In the genomic region with DNA sequence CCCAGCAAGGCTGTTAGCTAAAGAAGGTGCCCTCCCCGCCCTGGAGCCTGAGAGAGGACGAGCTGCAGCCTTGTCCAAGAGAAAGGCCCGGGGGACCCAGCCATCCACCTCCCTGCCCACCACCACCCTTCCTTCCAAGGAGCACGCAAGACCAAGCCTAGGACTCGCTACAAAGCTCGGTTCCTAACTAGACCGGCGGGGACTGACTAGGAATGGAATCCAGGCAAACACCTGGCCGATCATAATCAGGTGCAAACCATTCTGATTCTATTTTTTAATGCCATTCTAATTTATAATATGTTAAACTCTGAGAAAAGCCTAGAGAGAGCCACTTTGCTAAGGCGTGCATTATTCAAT, we compare ENCODE assay signal across 12 cellular contexts. TPM values are rescaled to one million over a fixed set of nuclear protein-coding genes. Genes with fewer than 3 reads are reported as not detected.
DNase-seq lines count a peak whose midpoint lies in the region; ATAC-seq and TF ChIP-seq lines count a peak whose summit lies in the region.
"Had no signal": no experiment of that assay in that cellular context is flagged by ENCODE, and none has a peak within 500 bp of the region (broad histone marks: within the 10 kb centered on the region; RNA-seq: fewer than 3 reads in every experiment).

No MANE protein-coding gene starts in this region.

- in situ Hi-C loops in astrocyte of the spinal cord (cut with HindIII; ENCODE audit: low sequenced_read_pairs) = no loop called here

- CTCF ChIA-PET in activated CD8-positive, alpha-beta T cell treated with anti-CD3 and anti-CD28 coated beads, Interleukin-2, amount 10 ng/mL, durations not matched to agents 7 days and 5 days (lab: Charles Lee) = interaction anchor here (1.2 kb wide), 1 partner anchor 16 kb away, joined by 4 read pairs; no protein-coding TSS in a partner anchor

- DNase-seq in BE2C (no peak), astrocyte of the spinal cord (ENCODE audit: low read depth, low spot score) (no peak), left ventricle myocardium inferior (no peak), trophoblast cell (peak in 1 of 2 donors; percentile 55), Ammon's horn (ENCODE audit: low spot score) (no peak), NCI-H82 (lab: John Stamatoyannopoulos, UW) (no peak)
- no peak for DNase-seq in activated CD8-positive, alpha-beta T cell treated with anti-CD3 and anti-CD28 coated beads, Interleukin-2, amount 10 ng/mL, durations not matched to agents 7 days and 5 days
- DNase-seq: natural killer cell, SHP77 treated with DMSO at 0.1 percent for 48 hours had no signal

- intact Hi-C loops in left ventricle myocardium inferior (cut with micrococcal nuclease) = no loop called here

- H3K27ac Mint-ChIP-seq in activated CD8-positive, alpha-beta T cell treated with anti-CD3 and anti-CD28 coated beads, Interleukin-2, amount 10 ng/mL, durations not matched to agents 7 days and 5 days = no peak overlapping the region
- H3K27ac Mint-ChIP-seq: natural killer cell had no signal

- H4K12ac ChIP-seq in trophoblast cell (ENCODE audit: low read depth, low read length) = no peak overlapping the region

- H3K23ac ChIP-seq in trophoblast cell (ENCODE audit: low read length) = no peak overlapping the region

- H2BK120ac ChIP-seq in trophoblast cell (ENCODE audit: insufficient read depth, low read length, poor library complexity) = no peak overlapping the region

- H3K36me3 Mint-ChIP-seq in activated CD8-positive, alpha-beta T cell treated with anti-CD3 and anti-CD28 coated beads, Interleukin-2, amount 10 ng/mL, durations not matched to agents 7 days and 5 days (ENCODE audit: low read depth) = no peaks in the 10 kb centered on the region
- H3K36me3 Mint-ChIP-seq: natural killer cell had no signal

- peaks cover 9% of the 10 kb centered on the region for H3K79me1 ChIP-seq in trophoblast cell (ENCODE audit: low read length)

- no CpG with 5 or more reads among the region's 10 CpGs for WGBS in trophoblast cell (ENCODE audit: extremely low coverage, insufficient coverage, insufficient read length)

- no peak overlapping the region for H3K9ac ChIP-seq in trophoblast cell (ENCODE audit: low read length)

- peaks cover 32% of the 10 kb centered on the region for H3K27me3 Mint-ChIP-seq in activated CD8-positive, alpha-beta T cell treated with anti-CD3 and anti-CD28 coated beads, Interleukin-2, amount 10 ng/mL, durations not matched to agents 7 days and 5 days (ENCODE audit: low read depth)

- TF ChIP-seq CTCF in BE2C (IDR thresholded peaks at IDR 0.05; ENCODE audit: low read depth, low read length) (no peak), astrocyte of the spinal cord (IDR thresholded peaks at IDR 0.05; ENCODE audit: low read depth, low read length) (no peak), left ventricle myocardium inferior (IDR thresholded peaks at IDR 0.05; ENCODE audit: borderline replicate concordance) (no peak)

- no peak overlapping the region for H3K4me3 Mint-ChIP-seq in activated CD8-positive, alpha-beta T cell treated with anti-CD3 and anti-CD28 coated beads, Interleukin-2, amount 10 ng/mL, durations not matched to agents 7 days and 5 days
- H3K4me3 Mint-ChIP-seq: natural killer cell had no signal

- no peak overlapping the region for H3K14ac ChIP-seq in trophoblast cell (ENCODE audit: low read length)

- H3K27ac ChIP-seq in left ventricle myocardium inferior (replicated peaks) (peak overlapping the region; percentile 75), trophoblast cell (ENCODE audit: low read depth, low read length) (peak overlapping the region; percentile 52)
- H3K27ac ChIP-seq: C4-2B had no signal

- H4K91ac ChIP-seq in trophoblast cell (ENCODE audit: low read depth, low read length) = no peak overlapping the region

- no peak overlapping the region for H3K18ac ChIP-seq in trophoblast cell (ENCODE audit: low read length)

- no peak overlapping the region for H2AFZ ChIP-seq in trophoblast cell (ENCODE audit: insufficient read depth, low read length, poor library complexity)

- no peak overlapping the region for H4K8ac ChIP-seq in trophoblast cell (ENCODE audit: low read depth, low read length)

- H3K4me1 ChIP-seq in BE2C = no peaks in the 10 kb centered on the region
- H3K4me1 ChIP-seq in left ventricle myocardium inferior = peaks cover 29% of the 10 kb centered on the region
- H3K4me1 ChIP-seq in trophoblast cell (ENCODE audit: control insufficient read depth in 1 of 2, insufficient read depth in 2 of 2, low read length in 2 of 2) = peaks cover 7 to 26% of the 10 kb centered on the region in 2 experiments

- POLR2A ChIA-PET in activated CD8-positive, alpha-beta T cell treated with anti-CD3 and anti-CD28 coated beads, Interleukin-2, amount 10 ng/mL, durations not matched to agents 7 days and 5 days (lab: Charles Lee) = no interaction called here

- H3K79me2 ChIP-seq in trophoblast cell (ENCODE audit: control insufficient read depth, insufficient read depth, low read length, poor library complexity) = no peaks in the 10 kb centered on the region

- H3K36me3 ChIP-seq in BE2C = no peaks in the 10 kb centered on the region
- no peaks in the 10 kb centered on the region for H3K36me3 ChIP-seq in left ventricle myocardium inferior
- no peaks in the 10 kb centered on the region for H3K36me3 ChIP-seq in trophoblast cell (ENCODE audit: control insufficient read depth in 1 of 2, insufficient read depth in 2 of 2, low read length in 2 of 2)

- H3K4ac ChIP-seq in trophoblast cell (ENCODE audit: low read depth, low read length) = no peak overlapping the region

- H2AK5ac ChIP-seq in trophoblast cell (ENCODE audit: low read length) = no peak overlapping the region

- H3K9me3 Mint-ChIP-seq in activated CD8-positive, alpha-beta T cell treated with anti-CD3 and anti-CD28 coated beads, Interleukin-2, amount 10 ng/mL, durations not matched to agents 7 days and 5 days (ENCODE audit: insufficient read depth) = no peaks in the 10 kb centered on the region
- H3K9me3 Mint-ChIP-seq: natural killer cell had no signal

- H3K9me3 ChIP-seq in BE2C = no peaks in the 10 kb centered on the region
- H3K9me3 ChIP-seq in left ventricle myocardium inferior (replicated peaks) = no peaks in the 10 kb centered on the region
- H3K9me3 ChIP-seq in trophoblast cell (ENCODE audit: insufficient read depth, low read depth, low read length) = no peaks in the 10 kb centered on the region

- no peak overlapping the region for H2BK5ac ChIP-seq in trophoblast cell (ENCODE audit: low read depth, low read length, poor library complexity)

- no peak overlapping the region for H2BK12ac ChIP-seq in trophoblast cell (ENCODE audit: low read length)

- ATAC-seq in activated CD8-positive, alpha-beta T cell treated with anti-CD3 and anti-CD28 coated beads, Interleukin-2, amount 10 ng/mL, durations not matched to agents 7 days and 5 days = no peak
- ATAC-seq in HG03442 (IDR thresholded peaks at IDR 0.05; ENCODE audit: unreplicated experiment) = no peak
- ATAC-seq: natural killer cell had no signal

- peak overlapping the region; percentile 47 for H3K4me3 ChIP-seq in BE2C (ENCODE audit: low read depth, low read length)
- peak overlapping the region; percentile 49 for H3K4me3 ChIP-seq in astrocyte of the spinal cord (ENCODE audit: low read depth, low read length)
- peak overlapping the region; percentile 65 for H3K4me3 ChIP-seq in left ventricle myocardium inferior
- H3K4me3 ChIP-seq in trophoblast cell (ENCODE audit: low read depth, low read length) = no peak overlapping the region

- peak overlapping the region; percentile 71 for H3K4me2 ChIP-seq in trophoblast cell (ENCODE audit: low read length)

- peaks cover 4% of the 10 kb centered on the region for H3K4me1 Mint-ChIP-seq in activated CD8-positive, alpha-beta T cell treated with anti-CD3 and anti-CD28 coated beads, Interleukin-2, amount 10 ng/mL, durations not matched to agents 7 days and 5 days (ENCODE audit: low read depth)
- H3K4me1 Mint-ChIP-seq: natural killer cell had no signal

- H3K27me3 ChIP-seq in BE2C (no peaks in the 10 kb centered on the region), left ventricle myocardium inferior (ENCODE audit: low read depth) (peaks cover 12% of the 10 kb centered on the region), trophoblast cell (ENCODE audit: insufficient read depth, low read length) (no peaks in the 10 kb centered on the region)

RNA-seq across cellular contexts. Expression of gene TUBB6, which starts 19.7 kb away (rescaled TPM):
- 84.6 TPM for polyA plus RNA-seq in BE2C (2012; ENCODE audit: insufficient read depth, insufficient read length, low read depth)
- total RNA-seq in left ventricle myocardium inferior = 81.5 TPM
- polyA plus RNA-seq in trophoblast cell (2013) = 229 and 231 TPM in 2 replicates
- total RNA-seq in activated CD8-positive, alpha-beta T cell treated with anti-CD3 and anti-CD28 coated beads, Interleukin-2, amount 10 ng/mL, durations not matched to agents 7 days and 5 days = 10 to 100 TPM in 1 of 2 experiments, 1 to 10 TPM in 1; 8.3 to 10.9 TPM

RNA-seq across cellular contexts. Expression of gene CIDEA, which starts 34.2 kb away (rescaled TPM):
- polyA plus RNA-seq in BE2C (2012; ENCODE audit: insufficient read depth, insufficient read length, low read depth) = not detected
- total RNA-seq in left ventricle myocardium inferior = 0.33 TPM
- polyA plus RNA-seq in trophoblast cell (2013) = not detected in 2 replicates
- total RNA-seq in activated CD8-positive, alpha-beta T cell treated with anti-CD3 and anti-CD28 coated beads, Interleukin-2, amount 10 ng/mL, durations not matched to agents 7 days and 5 days = not detected
- total RNA-seq: M059J, natural killer cell had no signal
